In the genomic region with DNA sequence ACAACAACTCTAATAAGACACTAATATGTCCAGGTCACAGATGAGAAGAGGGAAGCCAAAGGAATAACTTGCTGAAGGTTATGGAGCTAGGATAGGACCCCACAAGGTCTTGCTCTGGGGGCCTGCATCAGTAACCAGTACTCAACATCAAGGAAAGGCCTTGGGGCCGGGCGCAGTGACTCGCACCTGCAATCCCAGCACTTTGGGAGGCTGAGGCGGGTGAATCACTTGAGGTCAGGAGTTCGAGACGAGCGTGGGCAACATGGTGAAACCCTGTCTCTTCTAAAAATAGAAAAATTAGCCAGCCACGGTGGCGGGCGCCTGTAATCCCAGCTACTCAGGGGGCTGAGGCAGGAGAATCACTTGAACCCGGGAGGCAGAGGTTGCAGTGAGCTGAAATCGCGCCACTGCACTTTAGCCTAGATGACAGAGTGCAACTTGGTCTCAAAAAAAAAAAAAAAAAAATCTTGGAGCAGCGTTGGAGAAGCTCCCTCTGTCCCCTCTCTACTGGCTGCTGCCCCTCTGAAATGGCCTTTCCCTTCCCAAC, we compare ENCODE assay signal across 9 cellular contexts. TPM values are rescaled to one million over a fixed set of nuclear protein-coding genes. Genes with fewer than 3 reads are reported as not detected.
DNase-seq lines count a peak whose midpoint lies in the region; ATAC-seq, FAIRE-seq and TF ChIP-seq lines count a peak whose summit lies in the region.
"Had no signal": no experiment of that assay in that cellular context is flagged by ENCODE, and none has a peak within 500 bp of the region (broad histone marks: within the 10 kb centered on the region; RNA-seq: fewer than 3 reads in every experiment).

No MANE protein-coding gene starts in this region.

- CTCF ChIA-PET in T-cell (lab: Charles Lee): interaction anchor here in 1 of 2 donors (0.7 kb wide), 1 partner anchor 1077 kb away, joined by 6 read pairs; no protein-coding TSS in a partner anchor

- no peaks in the 10 kb centered on the region for H3K27me3 Mint-ChIP-seq in T-cell

- peak overlapping the region; percentile 49 to 83 for H3K27ac Mint-ChIP-seq in T-cell

- no peaks in the 10 kb centered on the region for H3K9me3 ChIP-seq in spleen

- DNase-seq in T-cell: no peak
- DNase-seq in epithelial cell of esophagus (ENCODE audit: low read depth): peak; percentile 53
- DNase-seq in spleen: no peak
- DNase-seq in HTR-8/SVneo (ENCODE audit: insufficient read length, low spot score): no peak
- no peak for DNase-seq in left colon
- DNase-seq: midbrain had no signal

- no peak for TF ChIP-seq POLR2A in spleen (IDR thresholded peaks at IDR 0.05)

- TF ChIP-seq CTCF in GM12875 (IDR thresholded peaks at IDR 0.05; ENCODE audit: borderline replicate concordance, insufficient read depth, low read depth, low read length): no peak
- no peak for TF ChIP-seq CTCF in epithelial cell of esophagus (IDR thresholded peaks at IDR 0.05; ENCODE audit: insufficient read depth, low read depth, low read length, missing control alignments)
- no peak for TF ChIP-seq CTCF in spleen (IDR thresholded peaks at IDR 0.05 in 8 of 11, conservative IDR thresholded peaks at IDR 0.05 in 3 of 11)

- intact Hi-C loops in spleen (cut with DNase I; ENCODE audit: low total_unique reads) (no loop called here), left colon (cut with DNase I, micrococcal nuclease) (no loop called here)

- H3K36me3 Mint-ChIP-seq in T-cell: peaks cover 10% of the 10 kb centered on the region

- no peak for ATAC-seq in T-cell (replicated peaks in 1 of 4)
- ATAC-seq in GM18517 (IDR thresholded peaks at IDR 0.05; ENCODE audit: unreplicated experiment): no peak
- ATAC-seq in left colon: no peak
- no peak for ATAC-seq in HG03571 (IDR thresholded peaks at IDR 0.05; ENCODE audit: unreplicated experiment)

- no peaks in the 10 kb centered on the region for H3K9me3 Mint-ChIP-seq in T-cell

- peaks cover 0 to 40% (median 13%) of the 10 kb centered on the region in 6 donors for H3K36me3 ChIP-seq in spleen

- POLR2A ChIA-PET in T-cell (lab: Charles Lee): interaction anchor here (0.7 to 1.8 kb wide), 2 partner anchors 28 to 656 kb away, joined by 9 to 11 read pairs; partner anchors contain the start of gene RPL36 (in 1 of the 2)

- H3K27ac ChIP-seq in spleen: peak overlapping the region in 2 of 8 donors; percentile 93 to 94

- no peaks in the 10 kb centered on the region for H3K27me3 ChIP-seq in spleen (replicated peaks in 1 of 7)

- peaks cover 24 to 33% (median 29%) of the 10 kb centered on the region in 3 donors for H3K4me1 Mint-ChIP-seq in T-cell

- FAIRE-seq in HTR-8/SVneo (lab: Jason Lieb, UNC): no peak

- peak overlapping the region; percentile 87 to 89 (median 89) for H3K4me3 Mint-ChIP-seq in T-cell

- H3K4me1 ChIP-seq in spleen: peaks cover 18 to 52% (median 37%) of the 10 kb centered on the region in 6 donors

- 40 to 71% (median 62%) methylated on average over 14 of the region's 14 CpGs for WGBS in spleen, 5 donors

- peak overlapping the region; percentile 97 for H3K4me3 ChIP-seq in GM12875 (ENCODE audit: low read depth, low read length)
- peak overlapping the region; percentile 96 for H3K4me3 ChIP-seq in epithelial cell of esophagus (ENCODE audit: low read length)
- H3K4me3 ChIP-seq in spleen: peak overlapping the region in 5 of 8 donors; percentile 79 to 91 (median 90)

RNA-seq across cellular contexts. Expression of gene LONP1, which starts 1.8 kb away (rescaled TPM):
- total RNA-seq in T-cell: 10 to 100 TPM; 70.0 to 83.9 (median 81.8) TPM
- total RNA-seq in spleen: 10 to 100 TPM; 33.1 to 65.8 (median 56.5) TPM
- polyA plus RNA-seq in spleen: 10 to 100 TPM; 29.2 to 48.2 (median 42.6) TPM
- 10 to 100 TPM; 48.9 to 49.1 TPM for total RNA-seq in left colon

RNA-seq across cellular contexts. Expression of gene CATSPERD, which starts 2.3 kb away (rescaled TPM):
- total RNA-seq in T-cell: not detected
- not detected for total RNA-seq in spleen
- not detected for polyA plus RNA-seq in spleen
- total RNA-seq in left colon: not detected

RNA-seq across cellular contexts. Expression of gene RPL36, which starts 28.0 kb away (rescaled TPM):
- 1,000 to 10,000 TPM; 1,208 to 1,613 (median 1,528) TPM for total RNA-seq in T-cell
- total RNA-seq in spleen: 100 to 1,000 TPM; 294 to 922 (median 652) TPM
- 1,000 to 10,000 TPM; 2,501 to 2,825 (median 2,795) TPM for polyA plus RNA-seq in spleen
- 100 to 1,000 TPM; 759 to 781 TPM for total RNA-seq in left colon

RNA-seq across cellular contexts. Expression of gene HSD11B1L, which starts 37.3 kb away (rescaled TPM):
- 1 to 10 TPM; 3.2 to 6.1 (median 4.4) TPM for total RNA-seq in T-cell
- total RNA-seq in spleen: 1 to 10 TPM; 1.9 to 8.8 (median 3.1) TPM
- 1 to 10 TPM; 3.3 to 5.5 (median 3.8) TPM for polyA plus RNA-seq in spleen
- total RNA-seq in left colon: 1 to 10 TPM; 3.5 to 3.8 TPM

RNA-seq across cellular contexts. Expression of gene MICOS13, which starts 37.8 kb away (rescaled TPM):
- total RNA-seq in T-cell (10 to 100 TPM; 29.3 to 64.5 (median 57.0) TPM), spleen (10 to 100 TPM; 15.7 to 41.0 (median 36.8) TPM), left colon (10 to 100 TPM; 66.3 to 83.4 TPM)
- polyA plus RNA-seq in spleen: 10 to 100 TPM; 71.0 to 89.5 (median 78.0) TPM
